Comparison of ENCODE assay signal across 8 cellular contexts in genomic region chr10:123995461-123996131, GRCh38.
A peak's percentile ranks its signal among the peaks of the same experiment; 100 is the strongest.
DNase-seq lines count a peak whose midpoint lies in the region; ATAC-seq and TF ChIP-seq lines count a peak whose summit lies in the region.

No MANE protein-coding gene starts in this region.

- H3K27me3 Mint-ChIP-seq in mesothelial cell of epicardium (ENCODE audit: low read depth) = peaks cover 39% of the 10 kb centered on the region

- peaks cover 1% of the 10 kb centered on the region for H3K36me3 Mint-ChIP-seq in mesothelial cell of epicardium

- H3K4me1 ChIP-seq in HEK293 (ENCODE audit: control insufficient read depth, insufficient read depth, low read length) = no peaks in the 10 kb centered on the region; the same call in 1 of the 2 replicates

- ATAC-seq in GM18868 (IDR thresholded peaks at IDR 0.05; ENCODE audit: unreplicated experiment) (no peak), GM19328 (IDR thresholded peaks at IDR 0.05; ENCODE audit: unreplicated experiment) (no peak)

- H3K36me3 ChIP-seq in HEK293 (ENCODE audit: control insufficient read depth in 2 of 2, insufficient read depth in 1 of 2, low read length in 2 of 2) = no peaks in the 10 kb centered on the region

- TF ChIP-seq CTCF in HEK293 (tag by site-specific recombination; IDR thresholded peaks at IDR 0.05) = peak; percentile 75
- TF ChIP-seq CTCF in mesothelial cell of epicardium (IDR thresholded peaks at IDR 0.05; ENCODE audit: unreplicated experiment) = peak; percentile 19

- POLR2A ChIA-PET in HEK293 (lab: Yijun Ruan, JAX) = interaction anchor here (1.9 to 2.4 kb wide), 3 partner anchors 97 to 423 kb away, joined by 8 to 14 read pairs (median 11); partner anchors contain the start of genes CHST15 and OAT

- H3K4me3 Mint-ChIP-seq in mesothelial cell of epicardium = peak overlapping the region; percentile 64

- H3K9me3 ChIP-seq in HEK293 (ENCODE audit: control insufficient read depth, insufficient read depth, low read depth, low read length) = no peaks in the 10 kb centered on the region

- H3K27ac ChIP-seq in HEK293 (ENCODE audit: extremely low read depth, low read depth, low read length) (no peak overlapping the region), epithelial cell of prostate (peak overlapping the region; percentile 96)

- DNase-seq in NCI-H1417 (lab: John Stamatoyannopoulos, UW) (peak; percentile 2 to 32 (median 5)), NCI-H1417 treated with DMSO at 0.1 percent for 48 hours (lab: John Stamatoyannopoulos, UW) (no peak), SHP77 treated with DMSO at 0.1 percent for 48 hours (lab: John Stamatoyannopoulos, UW) (peak; percentile 54), epithelial cell of prostate (ENCODE audit: low read depth, low spot score) (peak; percentile 44), mesothelial cell of epicardium (ENCODE audit: low spot score in 2 of 2, unreplicated experiment in 2 of 2) (peak in 1 of 2 experiments; percentile 63)

- H3K4me1 Mint-ChIP-seq in mesothelial cell of epicardium = peaks cover 22% of the 10 kb centered on the region

- H3K27ac Mint-ChIP-seq in mesothelial cell of epicardium = peak overlapping the region; percentile 79

- H3K9me3 Mint-ChIP-seq in mesothelial cell of epicardium = peaks cover 1% of the 10 kb centered on the region

- peak overlapping the region; percentile 29 for H3K4me3 ChIP-seq in HEK293 (ENCODE audit: low read depth, low read length)

- CTCF ChIA-PET in HEK293 (lab: Yijun Ruan, JAX) = interaction anchor here (0.6 to 6.8 kb wide), 35 partner anchors 9 to 746 kb away, joined by 3 to 160 read pairs (median 3); partner anchors contain the start of gene CHST15

TF ChIP-seq in HEK293, 187 proteins besides CTCF, POLR2A, EP300 and RAD21 (continues in another document):
- no peak for TF ChIP-seq ZNF701 (tag by site-specific recombination; IDR thresholded peaks at IDR 0.05)
- TF ChIP-seq ZNF416 (tag by site-specific recombination; IDR thresholded peaks at IDR 0.05) = no peak
- TF ChIP-seq ZNF837 (tag by site-specific recombination; IDR thresholded peaks at IDR 0.05) = no peak
- TF ChIP-seq ZNF610 (tag by site-specific recombination; IDR thresholded peaks at IDR 0.05; ENCODE audit: borderline replicate concordance) = no peak
- TF ChIP-seq ZNF433 (tag by site-specific recombination; IDR thresholded peaks at IDR 0.05; ENCODE audit: low read depth) = no peak
- no peak for TF ChIP-seq TSHZ1 (tag by site-specific recombination; IDR thresholded peaks at IDR 0.05; ENCODE audit: borderline replicate concordance)
- no peak for TF ChIP-seq ZNF510 (tag by site-specific recombination; IDR thresholded peaks at IDR 0.05; ENCODE audit: insufficient replicate concordance)
- no peak for TF ChIP-seq ZNF10 (tag by site-specific recombination; IDR thresholded peaks at IDR 0.05)
- TF ChIP-seq ZNF138 (tag by site-specific recombination; IDR thresholded peaks at IDR 0.05; ENCODE audit: borderline replicate concordance) = no peak
- peak; percentile 98 for TF ChIP-seq ZNF335 (tag by site-specific recombination; conservative IDR thresholded peaks at IDR 0.05)
- TF ChIP-seq ZNF211 (tag by site-specific recombination; IDR thresholded peaks at IDR 0.05; ENCODE audit: low read depth) = no peak
- TF ChIP-seq ELK4 (IDR thresholded peaks at IDR 0.05; ENCODE audit: borderline replicate concordance, low read depth, low read length) = no peak
- no peak for TF ChIP-seq ZNF18 (tag by site-specific recombination; IDR thresholded peaks at IDR 0.05)
- no peak for TF ChIP-seq ZNF658 (tag by site-specific recombination; IDR thresholded peaks at IDR 0.05)
- TF ChIP-seq ZNF423 (tag by site-specific recombination; IDR thresholded peaks at IDR 0.05) = no peak
- no peak for TF ChIP-seq ZNF664 (tag by site-specific recombination; IDR thresholded peaks at IDR 0.05)
- no peak for TF ChIP-seq ZBTB21 (tag by site-specific recombination; IDR thresholded peaks at IDR 0.05)
- no peak for TF ChIP-seq ZNF449 (tag by site-specific recombination; IDR thresholded peaks at IDR 0.05)
- TF ChIP-seq ZNF37A (tag by site-specific recombination; IDR thresholded peaks at IDR 0.05) = no peak
- TF ChIP-seq ZNF548 (tag by site-specific recombination; IDR thresholded peaks at IDR 0.05) = peak; percentile 59; the same call in 1 of the 2 replicates
- no peak for TF ChIP-seq ZNF660 (tag by site-specific recombination; IDR thresholded peaks at IDR 0.05)
- TF ChIP-seq ATF2 (tag by site-specific recombination; IDR thresholded peaks at IDR 0.05; ENCODE audit: low read depth) = no peak
- TF ChIP-seq ZBTB6 (tag by site-specific recombination; IDR thresholded peaks at IDR 0.05) = no peak
